Comparison of ENCODE assay signal across 8 cellular contexts in genomic region chr10:110671788-110672579, GRCh38. TPM values are rescaled to one million over a fixed set of nuclear protein-coding genes. Genes with fewer than 3 reads are reported as not detected.
DNase-seq lines count a peak whose midpoint lies in the region; ATAC-seq and TF ChIP-seq lines count a peak whose summit lies in the region.

No MANE protein-coding gene starts in this region.

- no peaks in the 10 kb centered on the region for H4K20me1 ChIP-seq in PC-9 (ENCODE audit: insufficient read depth)
- peaks cover 18% of the 10 kb centered on the region for H4K20me1 ChIP-seq in neural progenitor cell (ENCODE audit: low read depth)

- H3K4me1 ChIP-seq in PC-9 (replicated peaks; ENCODE audit: insufficient read depth) (no peaks in the 10 kb centered on the region; the same call in 1 of the 2 replicates), neural progenitor cell (peaks cover 14% of the 10 kb centered on the region), stomach (peaks cover 0 to 9% (median 5%) of the 10 kb centered on the region in 4 donors)

- H3K9me3 ChIP-seq in PC-9 (ENCODE audit: insufficient read depth, low read depth) (no peaks in the 10 kb centered on the region), neural progenitor cell (ENCODE audit: low read depth) (no peaks in the 10 kb centered on the region), stomach (no peaks in the 10 kb centered on the region)

- peak; percentile 99 for ATAC-seq in GM19035 (IDR thresholded peaks at IDR 0.05; ENCODE audit: unreplicated experiment)
- ATAC-seq in HG03175 (IDR thresholded peaks at IDR 0.05; ENCODE audit: unreplicated experiment) = peak; percentile 100

- H3K36me3 Mint-ChIP-seq in neural progenitor cell = no peaks in the 10 kb centered on the region

- H3K27me3 Mint-ChIP-seq in neural progenitor cell (ENCODE audit: insufficient read depth, low read depth) = peaks cover 10% of the 10 kb centered on the region

- peaks cover 23% of the 10 kb centered on the region for H3K4me1 Mint-ChIP-seq in neural progenitor cell

- peak overlapping the region; percentile 80 for H3K4me3 Mint-ChIP-seq in neural progenitor cell

- 0 to 3% (median 1%) methylated on average over 33 to 47 of the region's 47 CpGs for WGBS in stomach, 5 donors

- peak in 11 of 14 donors; percentile 10 to 82 (median 47) for DNase-seq in C1 segment of cervical spinal cord (lab: John Stamatoyannopoulos, UW)
- DNase-seq in PC-9 = peak; percentile 55 to 64
- peak; percentile 57 for DNase-seq in activated T-helper 9 cell treated with anti-CD3 and anti-CD28 coated beads, Interleukin-2, amount 50 U/mL, for 16 hours (ENCODE audit: low read depth)
- peak; percentile 57 to 86 for DNase-seq in foreskin fibroblast
- DNase-seq in neural progenitor cell (ENCODE audit: low spot score) = peak; percentile 89
- peak; percentile 70 for DNase-seq in stomach

- TF ChIP-seq CTCF in PC-9 (conservative IDR thresholded peaks at IDR 0.05) = peak; percentile 74
- peak; percentile 99 for TF ChIP-seq CTCF in foreskin fibroblast (IDR thresholded peaks at IDR 0.05; ENCODE audit: low read depth, low read length)
- TF ChIP-seq CTCF in neural progenitor cell (IDR thresholded peaks at IDR 0.05) = peak; percentile 85
- TF ChIP-seq CTCF in stomach (IDR thresholded peaks at IDR 0.05) = peak in 5 of 7 experiments; percentile 29 to 83 (median 71)

- no peak overlapping the region for H3K27ac Mint-ChIP-seq in neural progenitor cell

- TF ChIP-seq EP300 in stomach (IDR thresholded peaks at IDR 0.05) = no peak

- H3K9me2 ChIP-seq in PC-9 (ENCODE audit: insufficient read depth) = no peaks in the 10 kb centered on the region

- H3K36me3 ChIP-seq in PC-9 (ENCODE audit: low read depth) (no peaks in the 10 kb centered on the region), neural progenitor cell (no peaks in the 10 kb centered on the region), stomach (no peaks in the 10 kb centered on the region)

- intact Hi-C loops in PC-9 (cut with micrococcal nuclease; ENCODE audit: unreplicated experiment) (loop anchor here (2.0 kb wide), 1 partner anchor 61 kb away; no protein-coding TSS in a partner anchor), stomach (cut with DNase I; ENCODE audit: low total_unique reads) (no loop called here)

- H2AFZ ChIP-seq in PC-9 (peak overlapping the region; percentile 88), neural progenitor cell (replicated peaks) (peak overlapping the region; percentile 43)

- H3F3A ChIP-seq in PC-9 (ENCODE audit: insufficient read depth, low read depth) (no peaks in the 10 kb centered on the region), neural progenitor cell (ENCODE audit: low read depth) (peaks cover 26% of the 10 kb centered on the region)

- POLR2A ChIA-PET in PC-9 (lab: Charles Lee; ENCODE audit: unreplicated experiment) = interaction anchor here (0.6 to 0.7 kb wide), 2 partner anchors 246 to 1794 kb away, joined by 3 to 9 read pairs; no protein-coding TSS in a partner anchor

- H3K4me2 ChIP-seq in PC-9 (peak overlapping the region; percentile 93), neural progenitor cell (peak overlapping the region; percentile 84)

- no peak for TF ChIP-seq POLR2A in stomach (IDR thresholded peaks at IDR 0.05)

- H3K9ac ChIP-seq in neural progenitor cell = no peak overlapping the region

- CTCF ChIA-PET in PC-9 (lab: Charles Lee) = interaction anchor here (0.6 to 1.2 kb wide), 3 partner anchors 9 to 102 kb away, joined by 3 read pairs; no protein-coding TSS in a partner anchor

- H3K9me3 Mint-ChIP-seq in neural progenitor cell = no peaks in the 10 kb centered on the region

- H3K27ac ChIP-seq in PC-9 = no peak overlapping the region
- H3K27ac ChIP-seq in neural progenitor cell = no peak overlapping the region
- H3K27ac ChIP-seq in stomach = peak overlapping the region; percentile 16 to 84 (median 62)

- BruUV-seq in PC-9 (replicated peaks; lab: Mats Ljungman, UMichigan) = no TSS peak

- H3K79me2 ChIP-seq in PC-9 (ENCODE audit: low read depth) (no peaks in the 10 kb centered on the region), neural progenitor cell (ENCODE audit: low read depth) (no peaks in the 10 kb centered on the region)

- no peaks in the 10 kb centered on the region for H3K27me3 ChIP-seq in PC-9 (ENCODE audit: insufficient read depth, low read depth)
- peaks cover 90% of the 10 kb centered on the region for H3K27me3 ChIP-seq in neural progenitor cell
- H3K27me3 ChIP-seq in stomach = peaks cover 0 to 3% (median 2%) of the 10 kb centered on the region in 3 donors

- H3K4me3 ChIP-seq in PC-9 (peak overlapping the region; percentile 75), foreskin fibroblast (ENCODE audit: low read depth in 1 of 2, low read length in 2 of 2) (peak overlapping the region; percentile 58 to 70), neural progenitor cell (peak overlapping the region; percentile 51), stomach (peak overlapping the region; percentile 52 to 65 (median 60))

RNA-seq across cellular contexts. Expression of gene RBM20, which starts 27.8 kb away (rescaled TPM):
- total RNA-seq in PC-9 (2021) (0.11 and 0.23 TPM in 2 replicates), neural progenitor cell (ENCODE audit: low replicate concordance) (0.28 and 0.32 TPM in 2 replicates), stomach (1 to 10 TPM in 1 of 5 donors, under 1 TPM in 3, not detected in 1; under 0.01 to 6.2 (median 0.59) TPM)
- polyA plus RNA-seq in stomach = 1 to 10 TPM in 1 of 3 donors, under 1 TPM in 1, not detected in 1; 0.25 to 2.3 TPM

Comparison
In these comparisons a context has a peak if more than half of its experiments do, and no peak if none do; other contexts are left out.
1. H3K27ac ChIP-seq: peak in stomach (5 of 5); none in PC-9 (single experiment) and neural progenitor cell (single experiment).
2. Peak in every context shown above with its lines, with median percentiles within 50 percentile points of each other: DNase-seq, H3K4me3 ChIP-seq and CTCF ChIP-seq.